In genomic region chr3:13021934-13022265, GRCh38 we compare ENCODE assay signal across 10 cellular contexts. TPM values are rescaled to one million over a fixed set of nuclear protein-coding genes. Genes with fewer than 3 reads are reported as not detected.
DNase-seq lines count a peak whose midpoint lies in the region; ATAC-seq, FAIRE-seq and TF ChIP-seq lines count a peak whose summit lies in the region.
"Had no signal": no experiment of that assay in that cellular context is flagged by ENCODE, and none has a peak within 500 bp of the region (broad histone marks: within the 10 kb centered on the region; RNA-seq: fewer than 3 reads in every experiment).

No MANE protein-coding gene starts in this region.

- peaks cover 10% of the 10 kb centered on the region for H3K27me3 Mint-ChIP-seq in H9 (ENCODE audit: low read depth)
- H3K27me3 Mint-ChIP-seq in astrocyte (ENCODE audit: low read depth, unreplicated experiment): peaks cover 8% of the 10 kb centered on the region

- H3T11ph ChIP-seq in H9 (ENCODE audit: low read length): no peak overlapping the region

- ATAC-seq in HG03469 (IDR thresholded peaks at IDR 0.05; ENCODE audit: unreplicated experiment): no peak

- H3K4me1 Mint-ChIP-seq in H9: peaks cover 31 to 51% of the 10 kb centered on the region in 2 experiments
- peaks cover 42% of the 10 kb centered on the region for H3K4me1 Mint-ChIP-seq in astrocyte (ENCODE audit: low read depth, unreplicated experiment)

- H3K27ac Mint-ChIP-seq in H9 (peak overlapping the region in 2 of 3 experiments; percentile 57 to 73; a peak in 2 of 7 replicates), astrocyte (ENCODE audit: unreplicated experiment) (no peak overlapping the region)

- H4K20me1 ChIP-seq in H9 (ENCODE audit: control insufficient read depth, insufficient read depth, insufficient read length) (peaks cover 3% of the 10 kb centered on the region), astrocyte (ENCODE audit: insufficient read depth, low read length) (no peaks in the 10 kb centered on the region)

- no CpG with 5 or more reads among the region's 10 CpGs for WGBS in H9 (ENCODE audit: extremely low coverage, insufficient read length, low lambda C conversion rate)
- WGBS in mesodermal cell (ENCODE audit: insufficient coverage in 2 of 2), 2 experiments: 82 to 100% methylated on average over 3 to 8 of the region's 10 CpGs
- WGBS in suprapubic skin: 56% methylated on average over 10 of the region's 10 CpGs

- H3K9me3 Mint-ChIP-seq in H9 (no peaks in the 10 kb centered on the region; a peak in 1 of 5 replicates), astrocyte (ENCODE audit: unreplicated experiment) (peaks cover 2% of the 10 kb centered on the region)
- H3K9me3 Mint-ChIP-seq: neural crest cell had no signal

- no peak overlapping the region for H2AK5ac ChIP-seq in H9 (ENCODE audit: insufficient read length, low read length)

- no peak for FAIRE-seq in astrocyte (lab: Jason Lieb, UNC)
- FAIRE-seq: bronchial epithelial cell had no signal

- H2BK15ac ChIP-seq in H9 (ENCODE audit: low read depth, low read length): no peak overlapping the region

- H3K4me1 ChIP-seq in H9 (ENCODE audit: insufficient read depth, low read length): peaks cover 6% of the 10 kb centered on the region; the same call in 1 of the 2 replicates
- peaks cover 77% of the 10 kb centered on the region for H3K4me1 ChIP-seq in astrocyte (ENCODE audit: insufficient read depth, low read length)
- H3K4me1 ChIP-seq in mesodermal cell (ENCODE audit: control insufficient read depth, insufficient read depth, low read length, poor library complexity, severe bottlenecking): peaks cover 54% of the 10 kb centered on the region
- H3K4me1 ChIP-seq in suprapubic skin: peaks cover 71% of the 10 kb centered on the region
- H3K4me1 ChIP-seq: SJSA1 had no signal

- no peaks in the 10 kb centered on the region for H3K27me3 ChIP-seq in H9 (ENCODE audit: insufficient read depth, low read length)
- no peaks in the 10 kb centered on the region for H3K27me3 ChIP-seq in astrocyte (ENCODE audit: insufficient read depth, low read length)
- no peaks in the 10 kb centered on the region for H3K27me3 ChIP-seq in suprapubic skin

- H3K9me3 ChIP-seq in H9 (ENCODE audit: control insufficient read depth, low read depth, low read length) (no peaks in the 10 kb centered on the region), astrocyte (ENCODE audit: insufficient read depth, low read depth, low read length) (no peaks in the 10 kb centered on the region), mesodermal cell (ENCODE audit: control insufficient read depth, low read length) (no peaks in the 10 kb centered on the region), suprapubic skin (no peaks in the 10 kb centered on the region)
- H3K9me3 ChIP-seq: SJSA1 had no signal

- no peak for TF ChIP-seq CTCF in H9 (conservative IDR thresholded peaks at IDR 0.05)
- no peak for TF ChIP-seq CTCF in astrocyte (IDR thresholded peaks at IDR 0.05; ENCODE audit: insufficient read depth, low read depth, low read length)
- TF ChIP-seq CTCF in suprapubic skin (IDR thresholded peaks at IDR 0.05): no peak

- no peak overlapping the region for H4K8ac ChIP-seq in H9 (replicated peaks; ENCODE audit: insufficient read length, low read depth, low read length)

- no peak overlapping the region for H2BK120ac ChIP-seq in H9 (ENCODE audit: low read depth, low read length, poor library complexity, severe bottlenecking)

- H3K23ac ChIP-seq in H9 (ENCODE audit: insufficient read length, low read depth, low read length): no peak overlapping the region

- no peaks in the 10 kb centered on the region for H3K79me2 ChIP-seq in H9 (ENCODE audit: insufficient read depth, low read length)
- H3K79me2 ChIP-seq in astrocyte (ENCODE audit: insufficient read depth, low read length): no peaks in the 10 kb centered on the region

- no peak overlapping the region for H4K5ac ChIP-seq in H9 (ENCODE audit: insufficient read length, low read depth, low read length)

- no peak overlapping the region for H3K27ac ChIP-seq in H9 (ENCODE audit: insufficient read length, low read depth, low read length)
- H3K27ac ChIP-seq in astrocyte (ENCODE audit: low read depth, low read length): no peak overlapping the region
- H3K27ac ChIP-seq in mesodermal cell (ENCODE audit: low read depth, low read length, severe bottlenecking): peak overlapping the region; percentile 62
- H3K27ac ChIP-seq in suprapubic skin: no peak overlapping the region
- H3K27ac ChIP-seq: SJSA1 had no signal

- H3K4me2 ChIP-seq in H9 (ENCODE audit: insufficient read depth, insufficient read length, low read length): no peak overlapping the region
- H3K4me2 ChIP-seq in astrocyte (ENCODE audit: low read length): peak overlapping the region; percentile 76

- no peaks in the 10 kb centered on the region for H3K79me1 ChIP-seq in H9 (ENCODE audit: insufficient read depth, low read depth, low read length, poor library complexity, severe bottlenecking)

- H3K14ac ChIP-seq in H9 (ENCODE audit: insufficient read depth, low read length): no peak overlapping the region

- no peak overlapping the region for H3K9ac ChIP-seq in H9 (ENCODE audit: extremely low read depth, insufficient read length, low read length)
- H3K9ac ChIP-seq in astrocyte (ENCODE audit: low read length): peak overlapping the region; percentile 7

- DNase-seq in H9 (no peak), astrocyte (ENCODE audit: low read depth) (no peak), suprapubic skin (ENCODE audit: low spot score in 2 of 2) (no peak), dedifferentiated amniotic fluid mesenchymal stem cell (ENCODE audit: extremely low spot score) (no peak)
- DNase-seq in activated effector memory CD4-positive, alpha-beta T cell treated with anti-CD3 and anti-CD28 coated beads, Interleukin-2, amount 50 U/mL, for 16 hours: no peak

- no peaks in the 10 kb centered on the region for H3K36me3 Mint-ChIP-seq in H9 (ENCODE audit: insufficient read depth in 1 of 3, low read depth in 3 of 3)
- H3K36me3 Mint-ChIP-seq in astrocyte (ENCODE audit: low read depth, unreplicated experiment): no peaks in the 10 kb centered on the region

- H2BK5ac ChIP-seq in H9 (ENCODE audit: insufficient read length, low read length): no peak overlapping the region

- no peak for TF ChIP-seq EP300 in suprapubic skin (IDR thresholded peaks at IDR 0.05)

- H3K36me3 ChIP-seq in astrocyte (ENCODE audit: insufficient read depth, low read length) (no peaks in the 10 kb centered on the region), mesodermal cell (ENCODE audit: control insufficient read depth, insufficient read depth, low read length) (no peaks in the 10 kb centered on the region), suprapubic skin (no peaks in the 10 kb centered on the region)
- H3K36me3 ChIP-seq: SJSA1 had no signal

- H2BK12ac ChIP-seq in H9 (ENCODE audit: insufficient read length, low read depth, low read length): no peak overlapping the region

- H3K23me2 ChIP-seq in H9 (ENCODE audit: insufficient read length, low read depth, low read length, poor library complexity, severe bottlenecking): no peaks in the 10 kb centered on the region

- H2AFZ ChIP-seq in H9 (ENCODE audit: low read length) (no peak overlapping the region), astrocyte (ENCODE audit: low read depth, low read length) (no peak overlapping the region)

- H3K4me3 Mint-ChIP-seq in H9: no peak overlapping the region; a peak in 1 of 5 replicates
- H3K4me3 Mint-ChIP-seq in astrocyte (ENCODE audit: unreplicated experiment): peak overlapping the region; percentile 81
- H3K4me3 Mint-ChIP-seq: neural crest cell had no signal

- H3K4ac ChIP-seq in H9 (ENCODE audit: low read depth, low read length): no peak overlapping the region

- TF ChIP-seq POLR2A in suprapubic skin (IDR thresholded peaks at IDR 0.05): no peak

- peak overlapping the region; percentile 26 for H3K4me3 ChIP-seq in astrocyte (ENCODE audit: insufficient read depth, low read depth, low read length)
- H3K4me3 ChIP-seq in mesodermal cell (ENCODE audit: extremely low read depth, insufficient read depth, low read length, poor library complexity, severe bottlenecking): no peak overlapping the region
- peak overlapping the region; percentile 15 for H3K4me3 ChIP-seq in suprapubic skin
- H3K4me3 ChIP-seq: SJSA1 had no signal

- H3K56ac ChIP-seq in H9 (ENCODE audit: insufficient read length, low read depth, low read length): no peak overlapping the region

- H2BK20ac ChIP-seq in H9 (ENCODE audit: low read depth, low read length, poor library complexity, severe bottlenecking): no peak overlapping the region

- H3K18ac ChIP-seq in H9 (ENCODE audit: insufficient read length, low read depth, low read length): no peak overlapping the region

- no peak overlapping the region for H4K91ac ChIP-seq in H9 (ENCODE audit: insufficient read length, low read depth, low read length)

RNA-seq across cellular contexts. Expression of gene IQSEC1, which starts 51.3 kb away (rescaled TPM):
- total RNA-seq in H9 (2021): 17.8 and 19.1 TPM in 2 replicates
- total RNA-seq in astrocyte: 29.5 and 31.0 TPM in 2 replicates
- polyA plus RNA-seq in mesodermal cell (2013, experiment 1 of 2): 25.0 TPM
- polyA plus RNA-seq in mesodermal cell (2013, experiment 2 of 2): 20.6 TPM
- 10 to 100 TPM; 26.7 to 52.4 (median 35.5) TPM for total RNA-seq in suprapubic skin
